Comparison of ENCODE assay signal across 15 cellular contexts in the genomic region with DNA sequence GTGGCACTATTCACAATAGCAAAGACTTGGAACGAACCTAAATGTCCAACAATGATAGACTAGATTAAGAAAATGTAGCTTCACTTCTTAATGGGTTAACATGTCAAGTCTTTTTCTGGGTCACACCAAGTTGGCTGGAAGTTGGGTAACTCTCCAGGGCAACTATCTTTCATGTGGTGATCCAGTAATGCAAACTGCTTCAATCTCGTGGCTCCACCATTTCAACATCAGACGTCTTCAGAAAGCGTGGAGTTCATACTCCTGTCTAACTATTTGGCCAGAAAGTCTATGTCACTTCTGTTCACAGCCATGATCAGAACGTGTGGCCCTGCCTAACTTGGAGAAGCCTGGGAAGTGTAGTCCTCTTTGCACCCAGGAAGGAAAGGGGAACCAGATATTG. TPM values are rescaled to one million over a fixed set of nuclear protein-coding genes. Genes with fewer than 3 reads are reported as not detected.
DNase-seq lines count a peak whose midpoint lies in the region; ATAC-seq, FAIRE-seq and TF ChIP-seq lines count a peak whose summit lies in the region.
"Had no signal": no experiment of that assay in that cellular context is flagged by ENCODE, and none has a peak within 500 bp of the region (broad histone marks: within the 10 kb centered on the region; RNA-seq: fewer than 3 reads in every experiment).

No MANE protein-coding gene starts in this region.

- intact Hi-C loops in IMR-90 (cut with micrococcal nuclease) (no loop called here), K562 (cut with micrococcal nuclease) (no loop called here), ovary (cut with DNase I) (loop anchor here in 2 of 4 donors (5.0 to 10.0 kb wide), 2 partner anchors 281 to 439 kb away; a partner anchor contains a TSS)

- no peak overlapping the region for H2BK15ac ChIP-seq in IMR-90 (ENCODE audit: low read depth, low read length)

- no peak overlapping the region for H2BK20ac ChIP-seq in IMR-90 (ENCODE audit: low read depth, low read length)

- TF ChIP-seq CTCF in IMR-90 (conservative IDR thresholded peaks at IDR 0.05; ENCODE audit: low read depth, low read length), result no peak
- TF ChIP-seq CTCF in K562 (IDR thresholded peaks at IDR 0.05 in 2 of 3, conservative IDR thresholded peaks at IDR 0.05 in 1 of 3; ENCODE audit: insufficient read depth in 2 of 3, low read depth in 1 of 3, low read length in 3 of 3), result no peak
- TF ChIP-seq CTCF in smooth muscle cell (IDR thresholded peaks at IDR 0.05; ENCODE audit: borderline replicate concordance, insufficient read depth, poor library complexity, severe bottlenecking), result no peak
- TF ChIP-seq CTCF in ovary (IDR thresholded peaks at IDR 0.05), result no peak

- peak overlapping the region; percentile 28; the same call in 1 of the 2 replicates for H3K4ac ChIP-seq in IMR-90 (ENCODE audit: low read depth, low read length)

- H2AK5ac ChIP-seq in IMR-90 (ENCODE audit: low read depth, low read length), result no peak overlapping the region

- no peak for ATAC-seq in IMR-90 (ENCODE audit: low read depth)
- ATAC-seq in K562, result no peak
- no peak for ATAC-seq in HG03045 (IDR thresholded peaks at IDR 0.05; ENCODE audit: unreplicated experiment)
- ATAC-seq: CD8-positive, alpha-beta T cell had no signal

- no peak overlapping the region for H3K23ac ChIP-seq in IMR-90 (ENCODE audit: low read depth, low read length)

- H3K36me3 ChIP-seq in IMR-90 (ENCODE audit: control insufficient read depth, insufficient read depth, low read length) (no peaks in the 10 kb centered on the region), K562 (ENCODE audit: control insufficient read depth, insufficient read depth, low read length) (no peaks in the 10 kb centered on the region), smooth muscle cell (ENCODE audit: low read depth) (no peaks in the 10 kb centered on the region), ovary (no peaks in the 10 kb centered on the region)
- H3K36me3 ChIP-seq: BLaER1 treated with 17β-estradiol and CSF1 and Interleukin-3, amounts not matched to agents 10 nM and 100 nM had no signal

- H3K56ac ChIP-seq in IMR-90 (ENCODE audit: extremely low read depth, insufficient read depth, low read length), result no peak overlapping the region

- H3F3A ChIP-seq in smooth muscle cell (ENCODE audit: low read depth), result no peaks in the 10 kb centered on the region

- no peak for TF ChIP-seq POLR2A in IMR-90 (IDR thresholded peaks at IDR 0.05; ENCODE audit: low read depth, low read length)
- TF ChIP-seq POLR2A in K562 (conservative IDR thresholded peaks at IDR 0.05), result no peak
- TF ChIP-seq POLR2A in ovary (IDR thresholded peaks at IDR 0.05), result no peak

- in situ Hi-C loops in IMR-90 (cut with MboI; ENCODE audit: low sequenced_read_pairs) (loop anchor here (5.0 to 25.0 kb wide), 3 partner anchors 49 to 1781 kb away; a partner anchor contains a TSS), K562 (cut with MboI) (loop anchor here (25.0 kb wide), 2 partner anchors 449 to 1774 kb away; a partner anchor contains a TSS)

- no peak overlapping the region for H3K9ac ChIP-seq in IMR-90 (ENCODE audit: low read depth, low read length)
- no peak overlapping the region for H3K9ac ChIP-seq in K562 (ENCODE audit: insufficient read depth in 1 of 2, low read depth in 2 of 2, low read length in 2 of 2)
- no peak overlapping the region for H3K9ac ChIP-seq in smooth muscle cell (ENCODE audit: low read depth)
- H3K9ac ChIP-seq: BLaER1 treated with 17β-estradiol and CSF1 and Interleukin-3, amounts not matched to agents 10 nM and 100 nM had no signal

- H3K27me3 ChIP-seq in IMR-90 (ENCODE audit: control insufficient read depth, insufficient read depth, low read length) (no peaks in the 10 kb centered on the region), K562 (ENCODE audit: control insufficient read depth in 2 of 2, insufficient read depth in 2 of 2, low read length in 2 of 2) (no peaks in the 10 kb centered on the region; a peak in 1 of 5 replicates), smooth muscle cell (ENCODE audit: low read depth) (no peaks in the 10 kb centered on the region), ovary (no peaks in the 10 kb centered on the region)
- H3K27me3 ChIP-seq: BLaER1 treated with 17β-estradiol and CSF1 and Interleukin-3, amounts not matched to agents 10 nM and 100 nM had no signal

- H3K4me1 ChIP-seq in IMR-90 (ENCODE audit: control insufficient read depth, insufficient read depth, low read length), result peaks cover 6% of the 10 kb centered on the region
- peaks cover 0 to 7% of the 10 kb centered on the region in 2 experiments; a peak in 2 of 5 replicates for H3K4me1 ChIP-seq in K562 (replicated peaks in 1 of 2; ENCODE audit: control insufficient read depth in 2 of 2, insufficient read depth in 2 of 2, low read length in 2 of 2)
- H3K4me1 ChIP-seq in smooth muscle cell (ENCODE audit: low read depth), result peaks cover 5% of the 10 kb centered on the region
- no peaks in the 10 kb centered on the region for H3K4me1 ChIP-seq in ovary (ENCODE audit: insufficient read depth)

- H2AK9ac ChIP-seq in IMR-90 (replicated peaks; ENCODE audit: low read depth, low read length, poor library complexity), result no peak overlapping the region

- no peak overlapping the region for H2BK120ac ChIP-seq in IMR-90 (ENCODE audit: low read depth, low read length)

- FAIRE-seq in K562 (lab: Jason Lieb, UNC), result no peak
- FAIRE-seq: H1 had no signal

- H4K20me1 ChIP-seq in IMR-90 (ENCODE audit: insufficient read depth, low read length) (no peaks in the 10 kb centered on the region), K562 (replicated peaks; ENCODE audit: control insufficient read depth, insufficient read depth, low read length) (no peaks in the 10 kb centered on the region), smooth muscle cell (ENCODE audit: low read depth) (no peaks in the 10 kb centered on the region)
- H4K20me1 ChIP-seq: BLaER1 treated with 17β-estradiol and CSF1 and Interleukin-3, amounts not matched to agents 10 nM and 100 nM had no signal

- H3K79me2 ChIP-seq in K562 (ENCODE audit: control insufficient read depth, insufficient read depth, low read length) (no peaks in the 10 kb centered on the region), smooth muscle cell (ENCODE audit: low read depth) (no peaks in the 10 kb centered on the region)

- no peaks in the 10 kb centered on the region for H3K79me1 ChIP-seq in IMR-90 (ENCODE audit: low read depth in 1 of 2, low read length in 2 of 2)

- BruUV-seq in IMR-90 (replicated peaks; lab: Mats Ljungman, UMichigan) (no TSS peak), K562 (replicated peaks; lab: Mats Ljungman, UMichigan) (no TSS peak)

- CTCF ChIA-PET in IMR-90 (lab: Yijun Ruan, JAX) (no interaction called here), K562 (lab: Yijun Ruan, JAX; ENCODE audit: low intra/inter-chr PET ratio) (no interaction called here)

- no peak overlapping the region for H4K5ac ChIP-seq in IMR-90 (ENCODE audit: low read depth, low read length)

- H3K4me3 ChIP-seq in IMR-90 (ENCODE audit: insufficient read depth, low read depth, low read length) (no peak overlapping the region), K562 (no peak overlapping the region), smooth muscle cell (no peak overlapping the region), ovary (no peak overlapping the region)
- H3K4me3 ChIP-seq: BLaER1 treated with 17β-estradiol and CSF1 and Interleukin-3, amounts not matched to agents 10 nM and 100 nM had no signal

- no peak for DNase-seq in IMR-90
- no peak for DNase-seq in K562 (ENCODE audit: extremely low read depth in 1 of 4, low spot score in 3 of 4)
- DNase-seq in fibroblast of peridontal ligament (ENCODE audit: extremely low read depth), result peak; percentile 40
- no peak for DNase-seq in smooth muscle cell (lab: John Stamatoyannopoulos, UW; ENCODE audit: unreplicated experiment)
- DNase-seq in retina, result no peak
- DNase-seq in ovary, result no peak
- DNase-seq: 8988T; Calu3; CD8-positive, alpha-beta T cell; DMS79 treated with DMSO at 0.1 percent for 48 hours; GF-D8; H9 had no signal

- TF ChIP-seq EP300 in K562 (IDR thresholded peaks at IDR 0.05; ENCODE audit: low read length) (no peak), ovary (IDR thresholded peaks at IDR 0.05) (no peak)

- H2BK5ac ChIP-seq in IMR-90 (ENCODE audit: low read depth, low read length, poor library complexity, severe bottlenecking), result no peak overlapping the region

- TF ChIP-seq RAD21 in IMR-90 (IDR thresholded peaks at IDR 0.05; ENCODE audit: low read length) (no peak), K562 (CRISPR knock-in tag; conservative IDR thresholded peaks at IDR 0.05 in 1 of 2, IDR thresholded peaks at IDR 0.05 in 1 of 2) (no peak)

- no peak overlapping the region for H4K8ac ChIP-seq in IMR-90 (ENCODE audit: low read depth in 2 of 2, low read length in 2 of 2)

- dilution Hi-C loops in IMR-90 (cut with HindIII; ENCODE audit: low sequenced_read_pairs, unreplicated experiment), result no loop called here

- H3K14ac ChIP-seq in IMR-90 (replicated peaks; ENCODE audit: low read depth, low read length), result no peak overlapping the region

- no peak overlapping the region for H2AFZ ChIP-seq in IMR-90 (replicated peaks; ENCODE audit: low read length, poor library complexity)
- peak overlapping the region; percentile 58 for H2AFZ ChIP-seq in K562 (ENCODE audit: low read depth, low read length)
- H2AFZ ChIP-seq in smooth muscle cell (ENCODE audit: low read depth), result peak overlapping the region; percentile 27

- WGBS in IMR-90 (ENCODE audit: extremely low coverage in 2 of 2, insufficient read length in 1 of 2), 2 experiments, result 41% methylated on average over 2 of the region's 5 CpGs; no CpG with 5 or more reads in 1 of the 2 experiments
- 9% methylated on average over 5 of the region's 5 CpGs for WGBS in K562 (ENCODE audit: insufficient coverage, low coverage, missing lambda C conversion rate)
- 83% methylated on average over 5 of the region's 5 CpGs for WGBS in smooth muscle cell (ENCODE audit: low lambda C conversion rate)
- 55 to 63% (median 57%) methylated on average over 5 of the region's 5 CpGs for WGBS in ovary, 3 donors

- no peak overlapping the region for H4K91ac ChIP-seq in IMR-90 (ENCODE audit: insufficient read depth, low read depth, low read length)

- H3K27ac ChIP-seq in IMR-90 (ENCODE audit: insufficient read depth, low read length) (no peak overlapping the region), K562 (ENCODE audit: extremely low read depth, low read depth, low read length) (no peak overlapping the region), smooth muscle cell (ENCODE audit: low read depth) (no peak overlapping the region), ovary (no peak overlapping the region)
- H3K27ac ChIP-seq: BLaER1 treated with 17β-estradiol and CSF1 and Interleukin-3, amounts not matched to agents 10 nM and 100 nM had no signal

- no peak overlapping the region for H3K18ac ChIP-seq in IMR-90 (ENCODE audit: low read depth, low read length)

- POLR2A ChIA-PET in IMR-90 (lab: Charles Lee; ENCODE audit: unreplicated experiment) (no interaction called here), K562 (lab: Yijun Ruan, JAX) (no interaction called here)

- no peak overlapping the region for H3K4me2 ChIP-seq in IMR-90 (ENCODE audit: low read depth, low read length)
- no peak overlapping the region for H3K4me2 ChIP-seq in K562 (ENCODE audit: insufficient read depth, low read length)
- H3K4me2 ChIP-seq in smooth muscle cell, result no peak overlapping the region
- H3K4me2 ChIP-seq: BLaER1 treated with 17β-estradiol and CSF1 and Interleukin-3, amounts not matched to agents 10 nM and 100 nM had no signal

- H3K9me3 ChIP-seq in IMR-90 (ENCODE audit: control insufficient read depth, insufficient read depth, low read length) (peaks cover 2% of the 10 kb centered on the region; the same call in 1 of the 2 replicates), K562 (replicated peaks; ENCODE audit: control insufficient read depth, insufficient read depth, low read depth, low read length) (no peaks in the 10 kb centered on the region; the same call in none of the 2 replicates), smooth muscle cell (replicated peaks; ENCODE audit: low read depth) (no peaks in the 10 kb centered on the region), ovary (no peaks in the 10 kb centered on the region)
- H3K9me3 ChIP-seq: BLaER1 treated with 17β-estradiol and CSF1 and Interleukin-3, amounts not matched to agents 10 nM and 100 nM had no signal

- no peaks in the 10 kb centered on the region for H3K9me1 ChIP-seq in IMR-90 (ENCODE audit: insufficient read depth, low read length)
- H3K9me1 ChIP-seq in K562 (ENCODE audit: control insufficient read depth, insufficient read depth, low read length), result no peaks in the 10 kb centered on the region

RNA-seq across cellular contexts. Expression of a gene that starts 32.2 kb away (rescaled TPM):
- 18.8 and 30.3 TPM in 2 replicates for total RNA-seq in IMR-90 (2012; rRNA removed)
- polyA plus RNA-seq in IMR-90 (2012; rRNA removed), result 36.4 and 39.9 TPM in 2 replicates
- polyA plus RNA-seq in IMR-90 (2012; cell fraction: cytosol; rRNA removed), result 39.8 and 45.8 TPM in 2 replicates
- polyA plus RNA-seq in IMR-90 (2012; cell fraction: nucleus; rRNA removed; ENCODE audit: low replicate concordance), result 38.6 and 56.4 TPM in 2 replicates
- 37.5 and 40.5 TPM in 2 replicates for total RNA-seq in K562 (2011; cell fraction: chromatin; rRNA removed; ENCODE audit: low replicate concordance)
- 17.5 and 34.1 TPM in 2 replicates for total RNA-seq in K562 (2011; cell fraction: nucleolus; rRNA removed)
- total RNA-seq in K562 (2011; cell fraction: nucleoplasm; rRNA removed), result 25.6 and 36.2 TPM in 2 replicates
- total RNA-seq in K562 (2014; rRNA removed), result 93.1 and 104 TPM in 2 replicates
- 96.7 and 126 TPM in 2 replicates for total RNA-seq in K562 (2014; rRNA removed; fragmentation: Illumina TruSeq; extraction: Trizol)
- 76.0 and 81.4 TPM in 2 replicates for total RNA-seq in K562 (2015; rRNA removed; fragmentation: Illumina TruSeq; extraction: Trizol)
- 235 TPM in 2 replicates for total RNA-seq in K562 (2021)
- polyA plus RNA-seq in K562 (2011; rRNA removed), result 73.2 and 94.9 TPM in 2 replicates
- polyA plus RNA-seq in K562 (2011; cell fraction: cytosol; rRNA removed), result 59.1 and 96.2 TPM in 2 replicates
- polyA plus RNA-seq in K562 (2011; cell fraction: nucleus; rRNA removed), result 77.0 and 84.4 TPM in 2 replicates
- 132 and 177 TPM in 2 replicates for polyA plus RNA-seq in K562 (2012)
- 111 and 112 TPM in 2 replicates for polyA plus RNA-seq in K562 (2014; fragmentation: Illumina TruSeq; extraction: Trizol)
- polyA plus RNA-seq in K562 (2014; fragmentation: Nextera tagmentation; extraction: Ambion mirVana), result 10 to 100 TPM; 13.9 to 16.7 TPM
- polyA plus RNA-seq in K562 (2014; rRNA removed), result 124 and 139 TPM in 2 replicates
- 37.0 and 42.3 TPM in 2 replicates for polyA minus RNA-seq in K562 (2011; rRNA and poly(A)+ RNA removed)
- polyA minus RNA-seq in K562 (2011; cell fraction: cytosol; rRNA and poly(A)+ RNA removed), result 53.9 and 58.8 TPM in 2 replicates
- polyA minus RNA-seq in K562 (2011; cell fraction: nucleus; rRNA and poly(A)+ RNA removed), result 30.0 and 41.5 TPM in 2 replicates
- 80.4 and 94.6 TPM in 2 replicates for total RNA-seq in smooth muscle cell
- polyA plus RNA-seq in smooth muscle cell, result 100 and 116 TPM in 2 replicates
- 100 to 1,000 TPM in 3 of 7 donors, 10 to 100 TPM in 4; 72.6 to 131 (median 95.0) TPM for total RNA-seq in ovary
- 10 to 100 TPM; 63.1 to 84.1 TPM for polyA plus RNA-seq in ovary
